ENCODE assay signal across 22 cellular contexts in genomic region chr10:117514971-117515370, GRCh38. TPM values are rescaled to one million over a fixed set of nuclear protein-coding genes. Genes with fewer than 3 reads are reported as not detected.
DNase-seq lines count a peak whose midpoint lies in the region; FAIRE-seq and TF ChIP-seq lines count a peak whose summit lies in the region.
"Had no signal": no experiment of that assay in that cellular context is flagged by ENCODE, and none has a peak within 500 bp of the region (broad histone marks: within the 10 kb centered on the region; RNA-seq: fewer than 3 reads in every experiment).

No MANE protein-coding gene starts in this region.

- no peak overlapping the region for H2BK15ac ChIP-seq in H9 (ENCODE audit: low read depth, low read length)

- no peak overlapping the region for H3K27ac Mint-ChIP-seq in H9
- H3K27ac Mint-ChIP-seq: CD4-positive, CD25-positive, alpha-beta regulatory T cell; CD8-positive, alpha-beta T cell; GM23338; HFFc6 had no signal

- no peak overlapping the region for H3K56ac ChIP-seq in H9 (ENCODE audit: insufficient read length, low read depth, low read length)

- H4K8ac ChIP-seq in H9 (replicated peaks; ENCODE audit: insufficient read length, low read depth, low read length), result no peak overlapping the region
- no peak overlapping the region for H4K8ac ChIP-seq in trophoblast cell (ENCODE audit: low read depth, low read length)

- H3K27ac ChIP-seq in H9 (ENCODE audit: insufficient read length, low read depth, low read length), result no peak overlapping the region
- H3K27ac ChIP-seq in coronary artery, result no peak overlapping the region
- no peak overlapping the region for H3K27ac ChIP-seq in trophoblast cell (ENCODE audit: low read depth, low read length)

- no CpG with 5 or more reads among the region's 5 CpGs for WGBS in H9 (ENCODE audit: extremely low coverage, insufficient read length, low lambda C conversion rate)
- WGBS in trophoblast cell (ENCODE audit: extremely low coverage, insufficient coverage, insufficient read length), result no CpG with 5 or more reads among the region's 5 CpGs

- TF ChIP-seq POLR2A in GM12891 (IDR thresholded peaks at IDR 0.05; ENCODE audit: low read depth, low read length), result no peak

- DNase-seq in H9 (peak; percentile 5), coronary artery (ENCODE audit: low spot score) (peak; percentile 65), islet precursor cell (peak; percentile 32), trophoblast cell (no peak), midbrain (lab: John Stamatoyannopoulos, UW) (no peak), retina (no peak), GM12891 (ENCODE audit: insufficient read length, low spot score) (no peak)
- DNase-seq: C1 segment of cervical spinal cord; CD4-positive, CD25-positive, alpha-beta regulatory T cell; DMS 273 treated with DMSO at 0.1 percent for 48 hours; DMS79; EL; GDM1; HFFc6 had no signal

- H4K91ac ChIP-seq in H9 (ENCODE audit: insufficient read length, low read depth, low read length), result no peak overlapping the region
- H4K91ac ChIP-seq in trophoblast cell (ENCODE audit: low read depth, low read length), result no peak overlapping the region

- no peak overlapping the region for H4K5ac ChIP-seq in H9 (ENCODE audit: insufficient read length, low read depth, low read length)

- H2BK120ac ChIP-seq in H9 (ENCODE audit: low read depth, low read length, poor library complexity, severe bottlenecking), result no peak overlapping the region
- H2BK120ac ChIP-seq in trophoblast cell (ENCODE audit: insufficient read depth, low read length, poor library complexity), result no peak overlapping the region

- no peak for FAIRE-seq in GM12891 (lab: Jason Lieb, UNC)
- FAIRE-seq: D721Med, GM12878, GM18507 had no signal

- H3K4me3 ChIP-seq in coronary artery (no peak overlapping the region), trophoblast cell (ENCODE audit: low read depth, low read length) (no peak overlapping the region)
- H3K4me3 ChIP-seq: GM12878, GM23338, HAP-1 had no signal

- H3K27me3 ChIP-seq in H9 (ENCODE audit: insufficient read depth, low read length), result no peaks in the 10 kb centered on the region
- no peaks in the 10 kb centered on the region for H3K27me3 ChIP-seq in trophoblast cell (ENCODE audit: insufficient read depth, low read length)

- no peak overlapping the region for H3K4me3 Mint-ChIP-seq in H9
- H3K4me3 Mint-ChIP-seq: CD4-positive, CD25-positive, alpha-beta regulatory T cell; CD8-positive, alpha-beta T cell; GM23338; HFFc6 had no signal

- no peak overlapping the region for H4K12ac ChIP-seq in trophoblast cell (ENCODE audit: low read depth, low read length)

- no peaks in the 10 kb centered on the region; a peak in 1 of 5 replicates for H3K9me3 Mint-ChIP-seq in H9
- H3K9me3 Mint-ChIP-seq: CD8-positive, alpha-beta T cell; GM23338; HFFc6 had no signal

- H3K4ac ChIP-seq in H9 (ENCODE audit: low read depth, low read length) (no peak overlapping the region), trophoblast cell (ENCODE audit: low read depth, low read length) (no peak overlapping the region)

- H3K9ac ChIP-seq in H9 (ENCODE audit: extremely low read depth, insufficient read length, low read length) (no peak overlapping the region), trophoblast cell (ENCODE audit: low read length) (peak overlapping the region; percentile 29)

- H3K36me3 ChIP-seq in trophoblast cell (ENCODE audit: control insufficient read depth in 1 of 2, insufficient read depth in 2 of 2, low read length in 2 of 2), result no peaks in the 10 kb centered on the region
- H3K36me3 ChIP-seq: HAP-1 had no signal

- H3K4me1 Mint-ChIP-seq in H9, result peaks cover 5 to 8% of the 10 kb centered on the region in 2 experiments

- no peak overlapping the region for H2BK5ac ChIP-seq in H9 (ENCODE audit: insufficient read length, low read length)
- H2BK5ac ChIP-seq in trophoblast cell (ENCODE audit: low read depth, low read length, poor library complexity), result no peak overlapping the region

- no peaks in the 10 kb centered on the region for H3K4me1 ChIP-seq in H9 (ENCODE audit: insufficient read depth, low read length)
- H3K4me1 ChIP-seq in trophoblast cell (ENCODE audit: control insufficient read depth in 1 of 2, insufficient read depth in 2 of 2, low read length in 2 of 2), result no peaks in the 10 kb centered on the region
- H3K4me1 ChIP-seq: HAP-1 had no signal

- no peaks in the 10 kb centered on the region for H3K79me2 ChIP-seq in H9 (ENCODE audit: insufficient read depth, low read length)
- H3K79me2 ChIP-seq in trophoblast cell (ENCODE audit: control insufficient read depth, insufficient read depth, low read length, poor library complexity), result no peaks in the 10 kb centered on the region

- H3K23me2 ChIP-seq in H9 (ENCODE audit: insufficient read length, low read depth, low read length, poor library complexity, severe bottlenecking), result no peaks in the 10 kb centered on the region

- H2BK12ac ChIP-seq in H9 (ENCODE audit: insufficient read length, low read depth, low read length) (no peak overlapping the region), trophoblast cell (ENCODE audit: low read length) (no peak overlapping the region)

- no peaks in the 10 kb centered on the region for H3K36me3 Mint-ChIP-seq in H9 (ENCODE audit: insufficient read depth in 1 of 3, low read depth in 3 of 3)
- H3K36me3 Mint-ChIP-seq: CD4-positive, CD25-positive, alpha-beta regulatory T cell; CD8-positive, alpha-beta T cell had no signal

- peaks cover 23% of the 10 kb centered on the region for H3K27me3 Mint-ChIP-seq in H9 (ENCODE audit: low read depth)

- H2AFZ ChIP-seq in H9 (ENCODE audit: low read length), result no peak overlapping the region
- no peak overlapping the region for H2AFZ ChIP-seq in trophoblast cell (ENCODE audit: insufficient read depth, low read length, poor library complexity)
- H2AFZ ChIP-seq: GM23338 had no signal

- TF ChIP-seq CTCF in H9 (conservative IDR thresholded peaks at IDR 0.05) (no peak), coronary artery (IDR thresholded peaks at IDR 0.05) (no peak)

- no peak overlapping the region for H3K14ac ChIP-seq in H9 (ENCODE audit: insufficient read depth, low read length)
- no peak overlapping the region for H3K14ac ChIP-seq in trophoblast cell (ENCODE audit: low read length)

- no peak overlapping the region for H3K18ac ChIP-seq in H9 (ENCODE audit: insufficient read length, low read depth, low read length)
- H3K18ac ChIP-seq in trophoblast cell (ENCODE audit: low read length), result no peak overlapping the region

- H3K23ac ChIP-seq in H9 (ENCODE audit: insufficient read length, low read depth, low read length) (no peak overlapping the region), trophoblast cell (ENCODE audit: low read length) (no peak overlapping the region)

- no peaks in the 10 kb centered on the region for H3K9me3 ChIP-seq in H9 (ENCODE audit: control insufficient read depth, low read depth, low read length)
- no peaks in the 10 kb centered on the region for H3K9me3 ChIP-seq in trophoblast cell (ENCODE audit: insufficient read depth, low read depth, low read length)
- H3K9me3 ChIP-seq: HAP-1 had no signal

- H4K20me1 ChIP-seq in H9 (ENCODE audit: control insufficient read depth, insufficient read depth, insufficient read length), result no peaks in the 10 kb centered on the region

- H2AK5ac ChIP-seq in H9 (ENCODE audit: insufficient read length, low read length), result no peak overlapping the region
- no peak overlapping the region for H2AK5ac ChIP-seq in trophoblast cell (ENCODE audit: low read length)

- H3K79me1 ChIP-seq in H9 (ENCODE audit: insufficient read depth, low read depth, low read length, poor library complexity, severe bottlenecking), result no peaks in the 10 kb centered on the region
- H3K79me1 ChIP-seq in trophoblast cell (ENCODE audit: low read length), result no peaks in the 10 kb centered on the region

- H2BK20ac ChIP-seq in H9 (ENCODE audit: low read depth, low read length, poor library complexity, severe bottlenecking), result no peak overlapping the region

- no peak overlapping the region for H3T11ph ChIP-seq in H9 (ENCODE audit: low read length)

- H3K4me2 ChIP-seq in H9 (ENCODE audit: insufficient read depth, insufficient read length, low read length), result no peak overlapping the region
- no peak overlapping the region for H3K4me2 ChIP-seq in trophoblast cell (ENCODE audit: low read length)
- H3K4me2 ChIP-seq: GM23338 had no signal

TF ChIP-seq in GM12891, 5 proteins besides CTCF, POLR2A, EP300 and RAD21:
- TF ChIP-seq PAX5 (IDR thresholded peaks at IDR 0.05; ENCODE audit: insufficient read depth, low read length, severe bottlenecking) (no peak), POLR2AphosphoS5 (IDR thresholded peaks at IDR 0.05; ENCODE audit: low read depth, low read length) (no peak), POU2F2 (IDR thresholded peaks at IDR 0.05; ENCODE audit: low read depth, low read length) (no peak), SPI1 (IDR thresholded peaks at IDR 0.05; ENCODE audit: low read depth, low read length) (no peak), TAF1 (IDR thresholded peaks at IDR 0.05; ENCODE audit: low read depth, low read length) (no peak)

RNA-seq across cellular contexts. Expression of gene EMX2, which starts 27.6 kb away (rescaled TPM):
- total RNA-seq in H9 (2021), result not detected in 2 replicates
- 0.05 TPM in 1 of 2 replicates, not detected in the other for polyA plus RNA-seq in trophoblast cell (2013)
- not detected for polyA plus RNA-seq in GM12891 (2012; ENCODE audit: low read depth, missing spikeins)
- total RNA-seq: A673; CD4-positive, CD25-positive, alpha-beta regulatory T cell; CD8-positive, alpha-beta T cell; GM12878; GM23338; H4; HFFc6 had no signal
- polyA plus RNA-seq: CD4-positive, CD25-positive, alpha-beta regulatory T cell; GM23338 had no signal

Comparison
In these comparisons a context has a peak if more than half of its experiments do, and no peak if none do; other contexts are left out.
1. DNase-seq: peak in H9 (single experiment), coronary artery (single experiment) and islet precursor cell (single experiment); none in trophoblast cell (0 of 2), midbrain (single experiment), retina (single experiment) and GM12891 (single experiment).